In genomic region chr6:5531853-5532375, GRCh38 we compare ENCODE assay signal across 18 cellular contexts.
"Had no signal": no experiment of that assay in that cellular context is flagged by ENCODE, and none has a peak within 500 bp of the region (broad histone marks: within the 10 kb centered on the region; RNA-seq: fewer than 3 reads in every experiment).

No MANE protein-coding gene starts in this region.

- H3K27ac ChIP-seq: gastrocnemius medialis, lower lobe of right lung, neutrophil, pancreas, tibial nerve, uterus had no signal

- H3K4me1 ChIP-seq: gastrocnemius medialis, lower lobe of right lung, pancreas, tibial nerve, uterus had no signal

- ATAC-seq: esophagus mucosa; gastrocnemius medialis; lower lobe of right lung; naive thymus-derived CD8-positive, alpha-beta T cell; pancreas; sciatic nerve had no signal

- FAIRE-seq: keratinocyte, pancreas had no signal

- H3K27me3 ChIP-seq: gastrocnemius medialis, pancreas, tibial nerve, uterus had no signal

- DNase-seq: activated B cell treated with CpG ODN at 0.5 μM for 24 hours; activated CD4-positive, alpha-beta T cell treated with anti-CD3 and anti-CD28 coated beads for 48 hours; activated CD8-positive, alpha-beta memory T cell treated with anti-CD3 and anti-CD28 coated beads, Interleukin-2, amount 50 U/mL, for 4 hours; activated gamma-delta T cell treated with Interleukin-2 at 50 U/mL for 16 hours; activated T-cell treated with anti-CD3 and anti-CD28 coated beads, Interleukin-2, amount 50 U/mL, for 48 hours; effector CD4-positive, alpha-beta T cell; gastrocnemius medialis; head of caudate nucleus; lower lobe of right lung; naive thymus-derived CD8-positive, alpha-beta T cell; pancreas; stimulated activated naive CD4-positive, alpha-beta T cell; uterus had no signal

- H3K36me3 ChIP-seq: gastrocnemius medialis, lower lobe of right lung, neutrophil, pancreas, tibial nerve, uterus had no signal

- H3K9me3 ChIP-seq: gastrocnemius medialis, lower lobe of right lung, neutrophil, pancreas, tibial nerve, uterus had no signal

- H3K4me3 ChIP-seq: gastrocnemius medialis, lower lobe of right lung, pancreas, tibial nerve, uterus had no signal
